8 cellular contexts compared by ENCODE assay signal in genomic region chr5:181192337-181193046, GRCh38. TPM values are rescaled to one million over a fixed set of nuclear protein-coding genes. Genes with fewer than 3 reads are reported as not detected.
A peak's percentile ranks its signal among the peaks of the same experiment; 100 is the strongest.
DNase-seq lines count a peak whose midpoint lies in the region; TF ChIP-seq lines count a peak whose summit lies in the region.

No MANE protein-coding gene starts in this region.

- peaks cover 67% of the 10 kb centered on the region for H3K27me3 Mint-ChIP-seq in H9 (ENCODE audit: low read depth)
- H3K27me3 Mint-ChIP-seq in activated CD4-positive, alpha-beta memory T cell treated with anti-CD3 and anti-CD28 coated beads for 36 hours = peaks cover 11% of the 10 kb centered on the region

- no peaks in the 10 kb centered on the region for H4K20me1 ChIP-seq in H9 (ENCODE audit: control insufficient read depth, insufficient read depth, insufficient read length)
- H4K20me1 ChIP-seq in hepatocyte (ENCODE audit: insufficient read depth, poor library complexity, severe bottlenecking) = no peaks in the 10 kb centered on the region

- peaks cover 14 to 28% of the 10 kb centered on the region in 2 experiments for H3K4me1 Mint-ChIP-seq in H9
- peaks cover 31% of the 10 kb centered on the region for H3K4me1 Mint-ChIP-seq in activated CD4-positive, alpha-beta memory T cell treated with anti-CD3 and anti-CD28 coated beads for 36 hours (ENCODE audit: low read depth)

- H3K4me3 ChIP-seq in hepatocyte (peak overlapping the region; percentile 59), skin epidermis (peak overlapping the region; percentile 60 to 78 (median 71))

- TF ChIP-seq CTCF in H9 (conservative IDR thresholded peaks at IDR 0.05) = no peak
- no peak for TF ChIP-seq CTCF in hepatocyte (IDR thresholded peaks at IDR 0.05; ENCODE audit: poor library complexity)

- H2BK120ac ChIP-seq in H9 (ENCODE audit: low read depth, low read length, poor library complexity, severe bottlenecking) = no peak overlapping the region

- no peak overlapping the region for H3K14ac ChIP-seq in H9 (ENCODE audit: insufficient read depth, low read length)

- H2AFZ ChIP-seq in H9 (ENCODE audit: low read length) = no peak overlapping the region
- peak overlapping the region; percentile 84 for H2AFZ ChIP-seq in hepatocyte

- no peaks in the 10 kb centered on the region for H3K9me3 ChIP-seq in H9 (ENCODE audit: control insufficient read depth, low read depth, low read length)
- no peaks in the 10 kb centered on the region for H3K9me3 ChIP-seq in hepatocyte (ENCODE audit: low read depth)

- peak overlapping the region; percentile 46 for H3K4me2 ChIP-seq in H9 (ENCODE audit: insufficient read depth, insufficient read length, low read length)
- H3K4me2 ChIP-seq in hepatocyte = peak overlapping the region; percentile 99

- no peak overlapping the region for H4K91ac ChIP-seq in H9 (ENCODE audit: insufficient read length, low read depth, low read length)

- H3K9me3 Mint-ChIP-seq in H9 = peaks cover 6 to 9% of the 10 kb centered on the region in 2 experiments; a peak in 2 of 5 replicates
- H3K9me3 Mint-ChIP-seq in activated CD4-positive, alpha-beta memory T cell treated with anti-CD3 and anti-CD28 coated beads for 36 hours = peaks cover 6% of the 10 kb centered on the region

- H2BK20ac ChIP-seq in H9 (ENCODE audit: low read depth, low read length, poor library complexity, severe bottlenecking) = no peak overlapping the region

- H3T11ph ChIP-seq in H9 (ENCODE audit: low read length) = no peak overlapping the region

- 0 out of 7 replicates have a peak overlapping the region, but pooled peaks of 1 of the 3 experiments have one; percentile 59 for H3K27ac Mint-ChIP-seq in H9
- H3K27ac Mint-ChIP-seq in activated CD4-positive, alpha-beta memory T cell treated with anti-CD3 and anti-CD28 coated beads for 36 hours = peak overlapping the region; percentile 87

- no CpG with 5 or more reads among the region's 12 CpGs for WGBS in H9 (ENCODE audit: extremely low coverage, insufficient read length, low lambda C conversion rate)
- 68% methylated on average over 11 of the region's 12 CpGs for WGBS in hepatocyte (ENCODE audit: low lambda C conversion rate, missing lambda C conversion rate)

- POLR2A ChIA-PET in activated CD4-positive, alpha-beta memory T cell treated with anti-CD3 and anti-CD28 coated beads for 36 hours (lab: Charles Lee) = interaction anchor here (1.0 to 3.8 kb wide), 8 partner anchors 10 to 69 kb away, joined by 3 to 35 read pairs (median 6); partner anchors contain the start of genes TRIM52 and TRIM7

- H3K36me3 Mint-ChIP-seq in H9 (ENCODE audit: insufficient read depth in 1 of 3, low read depth in 3 of 3) = peaks cover 0 to 2% (median 0%) of the 10 kb centered on the region in 3 experiments; a peak in 2 of 7 replicates
- H3K36me3 Mint-ChIP-seq in activated CD4-positive, alpha-beta memory T cell treated with anti-CD3 and anti-CD28 coated beads for 36 hours = peaks cover 14% of the 10 kb centered on the region

- intact Hi-C loops in activated CD4-positive, alpha-beta memory T cell treated with anti-CD3 and anti-CD28 coated beads for 36 hours (cut with micrococcal nuclease) = no loop called here

- H3K23ac ChIP-seq in H9 (ENCODE audit: insufficient read length, low read depth, low read length) = no peak overlapping the region

- H3K4me1 ChIP-seq in H9 (ENCODE audit: insufficient read depth, low read length) (peaks cover under 1% of the 10 kb centered on the region; the same call in 1 of the 2 replicates), hepatocyte (ENCODE audit: insufficient read depth) (peaks cover 4% of the 10 kb centered on the region)

- no peak overlapping the region for H3K18ac ChIP-seq in H9 (ENCODE audit: insufficient read length, low read depth, low read length)

- H3K79me2 ChIP-seq in H9 (ENCODE audit: insufficient read depth, low read length) = no peaks in the 10 kb centered on the region
- H3K79me2 ChIP-seq in hepatocyte = no peaks in the 10 kb centered on the region

- H4K8ac ChIP-seq in H9 (replicated peaks; ENCODE audit: insufficient read length, low read depth, low read length) = no peak overlapping the region

- H4K5ac ChIP-seq in H9 (ENCODE audit: insufficient read length, low read depth, low read length) = no peak overlapping the region

- no peak overlapping the region for H3K9ac ChIP-seq in H9 (ENCODE audit: extremely low read depth, insufficient read length, low read length)

- DNase-seq in H9 (no peak), hepatocyte (ENCODE audit: low spot score) (no peak), kidney tubule cell (ENCODE audit: low spot score) (no peak), HuH-7.5 (ENCODE audit: low spot score) (no peak), SHP77 (lab: John Stamatoyannopoulos, UW) (no peak), germinal center (ENCODE audit: low spot score) (no peak)
- DNase-seq in activated CD4-positive, alpha-beta memory T cell treated with anti-CD3 and anti-CD28 coated beads for 36 hours = no peak

- H2BK12ac ChIP-seq in H9 (ENCODE audit: insufficient read length, low read depth, low read length) = no peak overlapping the region

- H3K4me3 Mint-ChIP-seq in H9 = peak overlapping the region; percentile 91 to 92
- peak overlapping the region; percentile 80 for H3K4me3 Mint-ChIP-seq in activated CD4-positive, alpha-beta memory T cell treated with anti-CD3 and anti-CD28 coated beads for 36 hours

- no peak overlapping the region for H2BK5ac ChIP-seq in H9 (ENCODE audit: insufficient read length, low read length)

- no peak overlapping the region for H2AK5ac ChIP-seq in H9 (ENCODE audit: insufficient read length, low read length)

- H3K36me3 ChIP-seq in hepatocyte (replicated peaks; ENCODE audit: insufficient read depth, low read depth) = no peaks in the 10 kb centered on the region

- H3K56ac ChIP-seq in H9 (ENCODE audit: insufficient read length, low read depth, low read length) = no peak overlapping the region

- no peak overlapping the region for H2BK15ac ChIP-seq in H9 (ENCODE audit: low read depth, low read length)

- no peaks in the 10 kb centered on the region for H3K9me2 ChIP-seq in hepatocyte (replicated peaks; ENCODE audit: insufficient read depth)

- H3K27me3 ChIP-seq in H9 (ENCODE audit: insufficient read depth, low read length) = peaks cover 16% of the 10 kb centered on the region
- H3K27me3 ChIP-seq in hepatocyte = no peaks in the 10 kb centered on the region

- H3K23me2 ChIP-seq in H9 (ENCODE audit: insufficient read length, low read depth, low read length, poor library complexity, severe bottlenecking) = peaks cover 31% of the 10 kb centered on the region

- no peak overlapping the region for H3K4ac ChIP-seq in H9 (ENCODE audit: low read depth, low read length)

- no peaks in the 10 kb centered on the region for H3K79me1 ChIP-seq in H9 (ENCODE audit: insufficient read depth, low read depth, low read length, poor library complexity, severe bottlenecking)

- CTCF ChIA-PET in activated CD4-positive, alpha-beta memory T cell treated with anti-CD3 and anti-CD28 coated beads for 36 hours (lab: Charles Lee) = interaction anchor here (0.8 to 3.8 kb wide), 7 partner anchors 9 to 69 kb away, joined by 3 to 32 read pairs (median 6); partner anchors contain the start of genes TRIM41 and TRIM7

- no peak overlapping the region for H3K27ac ChIP-seq in H9 (ENCODE audit: insufficient read length, low read depth, low read length)
- peak overlapping the region; percentile 90 for H3K27ac ChIP-seq in hepatocyte
- H3K27ac ChIP-seq in skin epidermis = peak overlapping the region in 20 of 21 experiments; percentile 78 to 95 (median 90)

RNA-seq across cellular contexts. Expression of gene TRIM7, which starts 12.5 kb away (rescaled TPM):
- total RNA-seq in H9 (2021) = not detected in 2 replicates
- total RNA-seq in activated CD4-positive, alpha-beta memory T cell treated with anti-CD3 and anti-CD28 coated beads for 36 hours = 1 to 10 TPM; 2.9 to 3.5 TPM
- total RNA-seq in hepatocyte = not detected in 2 replicates
- 0.35 TPM in 1 of 2 replicates, not detected in the other for polyA plus RNA-seq in hepatocyte

RNA-seq across cellular contexts. Expression of gene TRIM41, which starts 30.6 kb away (rescaled TPM):
- total RNA-seq in H9 (2021) (33.5 and 34.2 TPM in 2 replicates), hepatocyte (11.9 and 14.9 TPM in 2 replicates)
- 10 to 100 TPM; 35.3 to 36.4 TPM for total RNA-seq in activated CD4-positive, alpha-beta memory T cell treated with anti-CD3 and anti-CD28 coated beads for 36 hours
- 1.7 and 2.0 TPM in 2 replicates for polyA plus RNA-seq in hepatocyte

RNA-seq across cellular contexts. Expression of gene OR2V2, which starts 45.1 kb away (rescaled TPM):
- total RNA-seq in H9 (2021) (not detected in 2 replicates), hepatocyte (not detected in 2 replicates)
- not detected for total RNA-seq in activated CD4-positive, alpha-beta memory T cell treated with anti-CD3 and anti-CD28 coated beads for 36 hours
- not detected in 2 replicates for polyA plus RNA-seq in hepatocyte

RNA-seq across cellular contexts. Expression of gene RACK1, which starts 51.2 kb away (rescaled TPM):
- total RNA-seq in H9 (2021) = 2,548 and 2,552 TPM in 2 replicates
- 1,000 to 10,000 TPM; 2,635 to 2,697 TPM for total RNA-seq in activated CD4-positive, alpha-beta memory T cell treated with anti-CD3 and anti-CD28 coated beads for 36 hours
- 2,199 and 2,553 TPM in 2 replicates for total RNA-seq in hepatocyte
- 680 TPM in 2 replicates for polyA plus RNA-seq in hepatocyte
